In genomic region chr11:44634401-44635281, GRCh38 we compare ENCODE assay signal across 2 cellular contexts.
TF ChIP-seq lines count a peak whose summit lies in the region.

No MANE protein-coding gene starts in this region.

TF ChIP-seq in GM23338, 12 proteins besides CTCF, POLR2A, EP300 and RAD21 (continued from another document):
- TF ChIP-seq ZNF462 (CRISPR knock-in tag; IDR thresholded peaks at IDR 0.05) (no peak), EZH2 (IDR thresholded peaks at IDR 0.05; ENCODE audit: low read depth, unreplicated experiment) (no peak), STAT1 (IDR thresholded peaks at IDR 0.05; ENCODE audit: unreplicated experiment) (no peak)

TF ChIP-seq in K562, 482 proteins besides CTCF, POLR2A, EP300 and RAD21 (continued from another document):
- TF ChIP-seq FOXP4 (CRISPR knock-in tag; IDR thresholded peaks at IDR 0.05; ENCODE audit: borderline replicate concordance) (no peak), BDP1 (IDR thresholded peaks at IDR 0.05; ENCODE audit: insufficient read depth, insufficient read length) (no peak), MBD2 (IDR thresholded peaks at IDR 0.05; ENCODE audit: borderline replicate concordance, low read depth) (no peak), RBM14 (IDR thresholded peaks at IDR 0.05; ENCODE audit: borderline replicate concordance, insufficient read depth, low read depth, low read length) (no peak), VEZF1 (CRISPR knock-in tag; IDR thresholded peaks at IDR 0.05) (peak; percentile 57), ATF1 (CRISPR knock-in tag; IDR thresholded peaks at IDR 0.05) (no peak), ATF1 (tag; IDR thresholded peaks at IDR 0.05) (peak; percentile 63), STAG1 (CRISPR knock-in tag; IDR thresholded peaks at IDR 0.05; ENCODE audit: borderline replicate concordance) (no peak), ATF4 (CRISPR knock-in tag; IDR thresholded peaks at IDR 0.05) (no peak), NCOA6 (IDR thresholded peaks at IDR 0.05) (no peak), ETS1 (conservative IDR thresholded peaks at IDR 0.05; ENCODE audit: control insufficient read depth, low read depth, low read length) (no peak), BRF1 (IDR thresholded peaks at IDR 0.05; ENCODE audit: borderline replicate concordance, extremely low read depth, insufficient read length) (no peak), TRIM25 (IDR thresholded peaks at IDR 0.05; ENCODE audit: borderline replicate concordance) (no peak), ZNF277 (CRISPR knock-in tag; IDR thresholded peaks at IDR 0.05; ENCODE audit: borderline replicate concordance) (no peak), ARID1B (IDR thresholded peaks at IDR 0.05) (peak; percentile 21; the same call in 1 of the 2 replicates), E2F5 (CRISPR knock-in tag; IDR thresholded peaks at IDR 0.05) (no peak), KLF10 (CRISPR knock-in tag; IDR thresholded peaks at IDR 0.05) (no peak), MEF2D (tag; conservative IDR thresholded peaks at IDR 0.05; ENCODE audit: low read depth) (no peak), ETV5 (CRISPR knock-in tag; IDR thresholded peaks at IDR 0.05; ENCODE audit: low read depth) (no peak), CHD4 (IDR thresholded peaks at IDR 0.05; ENCODE audit: insufficient read depth, insufficient replicate concordance, low read depth, low read length, poor library complexity, severe bottlenecking) (no peak), HNRNPH1 (optimal IDR thresholded peaks at IDR 0.05; ENCODE audit: low read depth, low read length) (no peak), MLLT1 (IDR thresholded peaks at IDR 0.05) (no peak), E2F8 (IDR thresholded peaks at IDR 0.05; ENCODE audit: low read depth, partially characterized antibody) (no peak), ZNF311 (CRISPR knock-in tag; IDR thresholded peaks at IDR 0.05) (no peak), TSC22D4 (tag; IDR thresholded peaks at IDR 0.05) (no peak), POLR3A (IDR thresholded peaks at IDR 0.05; ENCODE audit: borderline replicate concordance, extremely low read depth, insufficient read depth, insufficient read length) (no peak), XRCC3 (IDR thresholded peaks at IDR 0.05) (no peak), ATF7 (IDR thresholded peaks at IDR 0.05) (peak; percentile 86), USF1 (CRISPR knock-in tag; IDR thresholded peaks at IDR 0.05) (no peak), CTBP1 (IDR thresholded peaks at IDR 0.05; ENCODE audit: borderline replicate concordance) (peak; percentile 22; the same call in 1 of the 2 replicates), DMBX1 (CRISPR knock-in tag; IDR thresholded peaks at IDR 0.05; ENCODE audit: borderline replicate concordance) (no peak), JUND (IDR thresholded peaks at IDR 0.05; ENCODE audit: borderline replicate concordance, low read depth, low read length) (peak; percentile 73), JUND (tag; IDR thresholded peaks at IDR 0.05; ENCODE audit: borderline replicate concordance, low read depth, low read length) (peak; percentile 34; the same call in 2 of the 3 replicates), NFIC (IDR thresholded peaks at IDR 0.05) (peak; percentile 31; the same call in 1 of the 2 replicates), NR3C1 (CRISPR knock-in tag; IDR thresholded peaks at IDR 0.05) (no peak)
